Comparison of ENCODE assay signal across 9 cellular contexts in genomic region chr1:53659436-53659835, GRCh38.
"Had no signal": no experiment of that assay in that cellular context is flagged by ENCODE, and none has a peak within 500 bp of the region (broad histone marks: within the 10 kb centered on the region; RNA-seq: fewer than 3 reads in every experiment).

No MANE protein-coding gene starts in this region.

- H3K27ac Mint-ChIP-seq: HFFc6 had no signal

- DNase-seq: GM23248, GOT3, H7, HFFc6, IMR-90 had no signal

- H3K4me3 Mint-ChIP-seq: HFFc6 had no signal

- H3K4me1 ChIP-seq: HAP-1 had no signal

- H3K9me3 Mint-ChIP-seq: HFFc6 had no signal

- ATAC-seq: HCT116, K562 had no signal

- H3K27ac ChIP-seq: GM23248, HL-60 had no signal

- H3K9me3 ChIP-seq: HAP-1 had no signal

- H3K4me3 ChIP-seq: GM23248, HAP-1, K562 had no signal

- H3K36me3 ChIP-seq: HAP-1 had no signal
